20 cellular contexts compared by ENCODE assay signal in genomic region chr20:57977141-57977540, GRCh38.
"Had no signal": no experiment of that assay in that cellular context is flagged by ENCODE, and none has a peak within 500 bp of the region (broad histone marks: within the 10 kb centered on the region; RNA-seq: fewer than 3 reads in every experiment).

No MANE protein-coding gene starts in this region.

- DNase-seq: activated CD4-positive, alpha-beta T cell treated with anti-CD3 and anti-CD28 coated beads, Interleukin-2, amount 10 ng/mL, durations not matched to agents 7 days and 5 days; activated CD8-positive, alpha-beta T cell treated with anti-CD3 and anti-CD28 coated beads, Interleukin-2, amount 10 ng/mL, durations not matched to agents 7 days and 5 days; activated naive CD4-positive, alpha-beta T cell treated with Interleukin-2 at 50 U/mL for 16 hours; activated naive CD8-positive, alpha-beta T cell treated with anti-CD3 and anti-CD28 coated beads, Interleukin-2, amount 10 ng/mL, durations not matched to agents 7 days and 5 days; activated T-cell treated with anti-CD3 and anti-CD28 coated beads, Interleukin-2, amount 50 U/mL, for 24 hours; amygdala; effector CD8-positive, alpha-beta T cell; naive B cell; stimulated activated CD4-positive, alpha-beta T cell treated with anti-CD3 and anti-CD28 coated beads, Interleukin-15, amount 100 ng/mL, for 24 hours; stimulated activated CD4-positive, alpha-beta T cell treated with anti-CD3 and anti-CD28 coated beads, Interleukin-2, amount 100 ng/mL, for 48 hours; T1000; transverse colon had no signal

- H3K9me3 ChIP-seq: body of pancreas, neutrophil, transverse colon had no signal

- H3K27ac Mint-ChIP-seq: activated CD4-positive, alpha-beta T cell treated with anti-CD3 and anti-CD28 coated beads, Interleukin-2, amount 10 ng/mL, durations not matched to agents 7 days and 5 days; activated CD8-positive, alpha-beta T cell treated with anti-CD3 and anti-CD28 coated beads, Interleukin-2, amount 10 ng/mL, durations not matched to agents 7 days and 5 days; activated naive CD8-positive, alpha-beta T cell treated with anti-CD3 and anti-CD28 coated beads, Interleukin-2, amount 10 ng/mL, durations not matched to agents 7 days and 5 days; activated T-cell treated with anti-CD3 and anti-CD28 coated beads, Interleukin-2, amount 50 U/mL, for 24 hours; activated T-helper 2 cell treated with anti-CD3 and anti-CD28 coated beads, Interferon-gamma antibody, Interleukin-2, Interleukin-4, amounts not matched to agents 10 μg/mL and 5 μg/mL and 100 μg/mL, durations not matched to agents 14 hours and 24 hours and 36 hours; dendritic cell treated with granulocyte-macrophage colony-stimulating factor and Interleukin-4, amounts not matched to agents 40 ng/mL and 50 ng/mL, for 4 days; naive B cell; stimulated activated naive CD8-positive, alpha-beta T cell treated with anti-CD3 and anti-CD28 coated beads, Interleukin-15, Interleukin-2, amounts not matched to agents 100 ng/mL and 50 ng/mL, for 24 hours had no signal

- H3K4me1 ChIP-seq: body of pancreas, transverse colon had no signal

- H3K9me3 Mint-ChIP-seq: dendritic cell treated with granulocyte-macrophage colony-stimulating factor and Interleukin-4, amounts not matched to agents 40 ng/mL and 50 ng/mL, for 4 days had no signal

- H3K4me1 Mint-ChIP-seq: activated CD4-positive, alpha-beta T cell treated with anti-CD3 and anti-CD28 coated beads, Interleukin-2, amount 10 ng/mL, durations not matched to agents 7 days and 5 days; naive B cell had no signal

- H3K36me3 ChIP-seq: gastroesophageal sphincter, neutrophil, transverse colon had no signal

- H3K27ac ChIP-seq: body of pancreas, gastroesophageal sphincter, neutrophil, transverse colon had no signal

- FAIRE-seq: islet of Langerhans had no signal

- H3K4me3 Mint-ChIP-seq: activated CD4-positive, alpha-beta T cell treated with anti-CD3 and anti-CD28 coated beads, Interleukin-2, amount 10 ng/mL, durations not matched to agents 7 days and 5 days; activated CD8-positive, alpha-beta T cell treated with anti-CD3 and anti-CD28 coated beads, Interleukin-2, amount 10 ng/mL, durations not matched to agents 7 days and 5 days; activated naive CD8-positive, alpha-beta T cell treated with anti-CD3 and anti-CD28 coated beads, Interleukin-2, amount 10 ng/mL, durations not matched to agents 7 days and 5 days; activated T-cell treated with anti-CD3 and anti-CD28 coated beads, Interleukin-2, amount 50 U/mL, for 24 hours; dendritic cell treated with granulocyte-macrophage colony-stimulating factor and Interleukin-4, amounts not matched to agents 40 ng/mL and 50 ng/mL, for 4 days; naive B cell; stimulated activated naive CD8-positive, alpha-beta T cell treated with anti-CD3 and anti-CD28 coated beads, Interleukin-15, Interleukin-2, amounts not matched to agents 100 ng/mL and 50 ng/mL, for 24 hours had no signal

- H3K36me3 Mint-ChIP-seq: activated naive CD8-positive, alpha-beta T cell treated with anti-CD3 and anti-CD28 coated beads, Interleukin-2, amount 10 ng/mL, durations not matched to agents 7 days and 5 days; naive B cell had no signal

- H3K4me3 ChIP-seq: body of pancreas, gastroesophageal sphincter, transverse colon had no signal

- ATAC-seq: activated CD8-positive, alpha-beta T cell treated with anti-CD3 and anti-CD28 coated beads, Interleukin-2, amount 10 ng/mL, durations not matched to agents 7 days and 5 days; body of pancreas; esophagus mucosa; gastroesophageal sphincter had no signal

- H3K27me3 ChIP-seq: body of pancreas, gastroesophageal sphincter, neutrophil, transverse colon had no signal
